8 cellular contexts compared by ENCODE assay signal in genomic region chr19:3710265-3710812, GRCh38. TPM values are rescaled to one million over a fixed set of nuclear protein-coding genes. Genes with fewer than 3 reads are reported as not detected.
DNase-seq lines count a peak whose midpoint lies in the region; ATAC-seq, FAIRE-seq and TF ChIP-seq lines count a peak whose summit lies in the region.

No MANE protein-coding gene starts in this region.

- ATAC-seq in psoas muscle (peak; percentile 23 to 59 (median 55)), HG02840 (IDR thresholded peaks at IDR 0.05; ENCODE audit: low FRiP score, unreplicated experiment) (no peak)

- H3K9me3 ChIP-seq in psoas muscle = no peaks in the 10 kb centered on the region

- H3K27ac ChIP-seq in psoas muscle = no peak overlapping the region

- WGBS in psoas muscle, 3 donors = 38 to 39% (median 39%) methylated on average over 20 of the region's 20 CpGs

- intact Hi-C loops in psoas muscle (cut with DNase I) = no loop called here

- H3K27me3 ChIP-seq in psoas muscle (ENCODE audit: insufficient read depth in 3 of 3, low read length in 2 of 3) = no peaks in the 10 kb centered on the region

- DNase-seq in HK-2 (ENCODE audit: unreplicated experiment) (peak; percentile 89), OCI-M1 (lab: John Stamatoyannopoulos, UW) (peak; percentile 76), fibroblast of villous mesenchyme (ENCODE audit: low read depth) (peak; percentile 54), psoas muscle (peak; percentile 62 to 76), D721Med (ENCODE audit: insufficient read length, low spot score) (no peak), HFFc6 (no peak), T-helper 9 cell (no peak)

- no peak overlapping the region for H3K4me3 Mint-ChIP-seq in HFFc6

- no peak for FAIRE-seq in D721Med (lab: Jason Lieb, UNC)

- H3K9me3 Mint-ChIP-seq in HFFc6 = no peaks in the 10 kb centered on the region

- TF ChIP-seq CTCF in fibroblast of villous mesenchyme (IDR thresholded peaks at IDR 0.05; ENCODE audit: insufficient read depth, low read depth, low read length) (no peak), psoas muscle (IDR thresholded peaks at IDR 0.05) (no peak), D721Med (IDR thresholded peaks at IDR 0.05; ENCODE audit: insufficient read depth, missing control alignments) (no peak), HFFc6 (IDR thresholded peaks at IDR 0.05) (no peak)

- peaks cover 14% of the 10 kb centered on the region for H3K27me3 Mint-ChIP-seq in HFFc6 (ENCODE audit: insufficient read depth)

- H3K4me1 ChIP-seq in psoas muscle = peaks cover 4% of the 10 kb centered on the region

- no peak overlapping the region for H3K27ac Mint-ChIP-seq in HFFc6

- no peak overlapping the region for H3K4me3 ChIP-seq in fibroblast of villous mesenchyme (ENCODE audit: low read depth, low read length)
- no peak overlapping the region for H3K4me3 ChIP-seq in psoas muscle

- H3K36me3 Mint-ChIP-seq in HFFc6 (ENCODE audit: low read depth) = no peaks in the 10 kb centered on the region

- H3K4me1 Mint-ChIP-seq in HFFc6 (ENCODE audit: low read depth) = peaks cover 10% of the 10 kb centered on the region; the same call in 1 of the 2 replicates

- no peaks in the 10 kb centered on the region for H3K36me3 ChIP-seq in psoas muscle (ENCODE audit: insufficient read depth in 1 of 2, low read depth in 1 of 2)

RNA-seq across cellular contexts. Expression of gene TJP3, which starts 2.2 kb away (rescaled TPM):
- total RNA-seq in fibroblast of villous mesenchyme (not detected in 2 replicates), psoas muscle (1 to 10 TPM in 1 of 4 donors, under 1 TPM in 2, not detected in 1; 0.49 to 2.7 (median 0.99) TPM)
- under 1 TPM; 0.21 to 0.46 (median 0.32) TPM for polyA plus RNA-seq in psoas muscle
- total RNA-seq in HFFc6 (2021; fragmentation: NEBNext Ultra II Directional; extraction: Animal tissue kit (Norgen Biotek cat#: 25700)) = not detected

RNA-seq across cellular contexts. Expression of gene PIP5K1C, which starts 10.1 kb away (rescaled TPM):
- total RNA-seq in fibroblast of villous mesenchyme (40.6 and 46.2 TPM in 2 replicates), psoas muscle (10 to 100 TPM; 13.5 to 22.4 (median 17.9) TPM)
- 10 to 100 TPM in 1 of 3 donors, 1 to 10 TPM in 2; 8.7 to 20.7 (median 9.9) TPM for polyA plus RNA-seq in psoas muscle
- total RNA-seq in HFFc6 (2021; fragmentation: NEBNext Ultra II Directional; extraction: Animal tissue kit (Norgen Biotek cat#: 25700)) = 10 to 100 TPM; 73.8 to 95.6 (median 78.7) TPM

RNA-seq across cellular contexts. Expression of gene APBA3, which starts 51.2 kb away (rescaled TPM):
- total RNA-seq in fibroblast of villous mesenchyme (19.4 and 22.2 TPM in 2 replicates), psoas muscle (10 to 100 TPM; 17.7 to 23.6 (median 18.4) TPM)
- 10 to 100 TPM; 19.4 to 30.1 (median 23.6) TPM for polyA plus RNA-seq in psoas muscle
- total RNA-seq in HFFc6 (2021; fragmentation: NEBNext Ultra II Directional; extraction: Animal tissue kit (Norgen Biotek cat#: 25700)) = 10 to 100 TPM in 4 of 6 experiments, 1 to 10 TPM in 2; 9.1 to 13.8 (median 10.4) TPM

RNA-seq across cellular contexts. Expression of gene MRPL54, which starts 52.1 kb away (rescaled TPM):
- total RNA-seq in fibroblast of villous mesenchyme (48.4 and 64.1 TPM in 2 replicates), psoas muscle (10 to 100 TPM; 35.2 to 68.8 (median 49.7) TPM)
- polyA plus RNA-seq in psoas muscle = 10 to 100 TPM; 40.9 to 81.3 (median 77.7) TPM
- 10 to 100 TPM; 69.9 to 84.3 (median 77.9) TPM for total RNA-seq in HFFc6 (2021; fragmentation: NEBNext Ultra II Directional; extraction: Animal tissue kit (Norgen Biotek cat#: 25700))

Comparison
In these comparisons a context has a peak if more than half of its experiments do, and no peak if none do; other contexts are left out.
1. DNase-seq: peak in HK-2 (single experiment), OCI-M1 (single experiment), fibroblast of villous mesenchyme (single experiment) and psoas muscle (2 of 2); none in D721Med (single experiment), HFFc6 (single experiment) and T-helper 9 cell (single experiment).